Comparison of ENCODE assay signal across 10 cellular contexts in the genomic region with DNA sequence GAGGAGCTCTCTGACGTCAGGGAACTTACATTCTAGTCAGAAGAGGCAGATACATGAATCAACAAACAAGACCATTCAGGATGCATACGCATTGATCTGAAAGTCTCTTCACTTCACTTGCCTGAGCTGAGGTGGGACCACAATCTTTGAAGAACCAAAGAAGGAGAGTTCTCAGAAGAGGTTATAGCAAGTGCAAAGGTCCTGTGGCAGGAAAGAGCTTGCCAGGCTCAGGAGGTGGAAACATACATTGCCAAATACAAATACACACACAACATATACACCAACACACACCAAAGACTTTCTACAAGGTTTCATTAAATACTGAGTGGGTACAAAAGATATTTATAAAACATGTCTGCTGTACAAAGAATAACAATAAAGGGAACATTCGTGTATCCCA.
"Had no signal": no experiment of that assay in that cellular context is flagged by ENCODE, and none has a peak within 500 bp of the region (broad histone marks: within the 10 kb centered on the region; RNA-seq: fewer than 3 reads in every experiment).

No MANE protein-coding gene starts in this region.

- H2AFZ ChIP-seq: GM23248, GM23338 had no signal

- ATAC-seq: GM23338, HCT116 had no signal

- H3K36me3 ChIP-seq: HAP-1 had no signal

- H3K4me1 ChIP-seq: HAP-1 had no signal

- FAIRE-seq: H54 had no signal

- H3K4me1 Mint-ChIP-seq: GM23338, H9 had no signal

- H3K27ac Mint-ChIP-seq: GM23338, H9, HFFc6 had no signal

- H3K4me3 Mint-ChIP-seq: GM23338, H9, HFFc6 had no signal

- H3K9me3 ChIP-seq: HAP-1 had no signal

- H3K4me2 ChIP-seq: GM23338 had no signal

- H3K9ac ChIP-seq: GM23248 had no signal

- H3K27ac ChIP-seq: GM23248 had no signal

- H3K4me3 ChIP-seq: GM23248, GM23338, HAP-1 had no signal

- DNase-seq: GM23248, GOT3, H7, H9, HCEC 1CT, HFFc6 had no signal
